Comparison of ENCODE assay signal across 10 cellular contexts in genomic region chr2:43559391-43560230, GRCh38. TPM values are rescaled to one million over a fixed set of nuclear protein-coding genes. Genes with fewer than 3 reads are reported as not detected.
DNase-seq lines count a peak whose midpoint lies in the region; ATAC-seq and TF ChIP-seq lines count a peak whose summit lies in the region.
"Had no signal": no experiment of that assay in that cellular context is flagged by ENCODE, and none has a peak within 500 bp of the region (broad histone marks: within the 10 kb centered on the region; RNA-seq: fewer than 3 reads in every experiment).

No MANE protein-coding gene starts in this region.

- no peak for ATAC-seq in GM23338
- ATAC-seq in HG03460 (IDR thresholded peaks at IDR 0.05; ENCODE audit: unreplicated experiment) = peak; percentile 78

- H3F3A ChIP-seq in GM23338 (replicated peaks; ENCODE audit: low read depth) (no peaks in the 10 kb centered on the region), SK-N-SH (replicated peaks; ENCODE audit: insufficient read depth) (no peaks in the 10 kb centered on the region)

- POLR2A ChIA-PET in SK-N-SH (lab: Yijun Ruan, JAX) = no interaction called here

- H3K27ac ChIP-seq in GM23338 (ENCODE audit: low read depth) = no peak overlapping the region
- no peak overlapping the region for H3K27ac ChIP-seq in trophoblast cell (ENCODE audit: low read depth, low read length)
- H3K27ac ChIP-seq in dorsolateral prefrontal cortex = no peak overlapping the region
- no peak overlapping the region for H3K27ac ChIP-seq in SK-N-SH (ENCODE audit: low read depth in 2 of 2, low read length in 1 of 2)
- H3K27ac ChIP-seq: cardiac muscle cell, tibial artery had no signal

- peak overlapping the region; percentile 65 for H3K9ac ChIP-seq in trophoblast cell (ENCODE audit: low read length)
- no peak overlapping the region for H3K9ac ChIP-seq in SK-N-SH

- H3K4me1 ChIP-seq in GM23338 (ENCODE audit: insufficient read depth) (0 out of 2 replicates have a peak, but pooled peaks cover 8% of the 10 kb centered on the region), trophoblast cell (ENCODE audit: control insufficient read depth in 1 of 2, insufficient read depth in 2 of 2, low read length in 2 of 2) (no peaks in the 10 kb centered on the region), SK-N-SH (ENCODE audit: control insufficient read depth in 1 of 2, insufficient read depth in 2 of 2, low read depth in 1 of 2, low read length in 1 of 2) (no peaks in the 10 kb centered on the region)
- H3K4me1 ChIP-seq: tibial artery had no signal

- H3K27me3 ChIP-seq in GM23338 (ENCODE audit: insufficient read depth) (no peaks in the 10 kb centered on the region), trophoblast cell (ENCODE audit: insufficient read depth, low read length) (no peaks in the 10 kb centered on the region), dorsolateral prefrontal cortex (no peaks in the 10 kb centered on the region), SK-N-SH (ENCODE audit: insufficient read depth) (no peaks in the 10 kb centered on the region)
- H3K27me3 ChIP-seq: cardiac muscle cell, tibial artery had no signal

- intact Hi-C loops in dorsolateral prefrontal cortex (cut with DNase I) = no loop called here

- H3K4me2 ChIP-seq in GM23338 (no peak overlapping the region), trophoblast cell (ENCODE audit: low read length) (no peak overlapping the region), SK-N-SH (no peak overlapping the region)

- peaks cover 56% of the 10 kb centered on the region for H3K4me1 Mint-ChIP-seq in activated T-cell treated with anti-CD3 and anti-CD28 coated beads, Interleukin-2, amount 50 U/mL, for 24 hours (ENCODE audit: low read depth)
- peaks cover 9% of the 10 kb centered on the region; the same call in 2 of the 3 replicates for H3K4me1 Mint-ChIP-seq in GM23338

- H3K79me1 ChIP-seq in trophoblast cell (ENCODE audit: low read length) = no peaks in the 10 kb centered on the region

- H3K9me3 ChIP-seq in trophoblast cell (ENCODE audit: insufficient read depth, low read depth, low read length) (no peaks in the 10 kb centered on the region), SK-N-SH (no peaks in the 10 kb centered on the region)
- H3K9me3 ChIP-seq: tibial artery had no signal

- no peak overlapping the region for H4K12ac ChIP-seq in trophoblast cell (ENCODE audit: low read depth, low read length)

- H3K36me3 Mint-ChIP-seq in activated T-cell treated with anti-CD3 and anti-CD28 coated beads, Interleukin-2, amount 50 U/mL, for 24 hours (ENCODE audit: low read depth) = peaks cover 90% of the 10 kb centered on the region
- H3K36me3 Mint-ChIP-seq in GM23338 (ENCODE audit: low read depth) = peaks cover 12% of the 10 kb centered on the region; the same call in 2 of the 3 replicates

- H3K23ac ChIP-seq in trophoblast cell (ENCODE audit: low read length) = no peak overlapping the region

- H3K27ac Mint-ChIP-seq in activated T-cell treated with anti-CD3 and anti-CD28 coated beads, Interleukin-2, amount 50 U/mL, for 24 hours = peak overlapping the region; percentile 92
- peak overlapping the region; percentile 53; the same call in 1 of the 2 replicates for H3K27ac Mint-ChIP-seq in GM23338

- H3K9me2 ChIP-seq in GM23338 (ENCODE audit: insufficient read depth) (no peaks in the 10 kb centered on the region), SK-N-SH (no peaks in the 10 kb centered on the region)

- H3K4me3 ChIP-seq in GM23338 (no peak overlapping the region), trophoblast cell (ENCODE audit: low read depth, low read length) (no peak overlapping the region), dorsolateral prefrontal cortex (no peak overlapping the region), SK-N-SH (ENCODE audit: low read depth in 2 of 2, low read length in 1 of 2) (no peak overlapping the region)
- H3K4me3 ChIP-seq: cardiac muscle cell, tibial artery had no signal

- no peak overlapping the region for H4K8ac ChIP-seq in trophoblast cell (ENCODE audit: low read depth, low read length)

- CTCF ChIA-PET in SK-N-SH (lab: Yijun Ruan, JAX) = interaction anchor here (0.7 to 2.7 kb wide), 11 partner anchors 10 to 732 kb away, joined by 3 to 21 read pairs (median 3); partner anchors contain the start of gene ZFP36L2

- TF ChIP-seq EP300 in SK-N-SH (IDR thresholded peaks at IDR 0.05; ENCODE audit: borderline replicate concordance in 1 of 2, low read depth in 1 of 2, low read length in 1 of 2) = no peak

- H2BK5ac ChIP-seq in trophoblast cell (ENCODE audit: low read depth, low read length, poor library complexity) = no peak overlapping the region

- TF ChIP-seq CTCF in GM23338 (conservative IDR thresholded peaks at IDR 0.05; ENCODE audit: low read depth in 2 of 2) = no peak
- TF ChIP-seq CTCF in dorsolateral prefrontal cortex (IDR thresholded peaks at IDR 0.05 in 54 of 56, conservative IDR thresholded peaks at IDR 0.05 in 2 of 56; ENCODE audit: low read depth in 1 of 56, partially characterized antibody in 56 of 56) = no peak
- no peak for TF ChIP-seq CTCF in SK-N-SH (IDR thresholded peaks at IDR 0.05)

- H3K36me3 ChIP-seq in GM23338 (ENCODE audit: insufficient read depth) (peaks cover 9% of the 10 kb centered on the region; the same call in 1 of the 2 replicates), trophoblast cell (ENCODE audit: control insufficient read depth in 1 of 2, insufficient read depth in 2 of 2, low read length in 2 of 2) (peaks cover 0 to 4% of the 10 kb centered on the region in 2 experiments), SK-N-SH (replicated peaks in 1 of 2; ENCODE audit: control insufficient read depth in 1 of 2, insufficient read depth in 2 of 2, low read length in 1 of 2) (peaks cover 76 to 91% of the 10 kb centered on the region in 2 experiments)
- H3K36me3 ChIP-seq: cardiac muscle cell had no signal

- H3K27me3 Mint-ChIP-seq in activated T-cell treated with anti-CD3 and anti-CD28 coated beads, Interleukin-2, amount 50 U/mL, for 24 hours = no peaks in the 10 kb centered on the region
- H3K27me3 Mint-ChIP-seq in GM23338 (ENCODE audit: insufficient read depth, low read depth, poor library complexity) = peaks cover 2% of the 10 kb centered on the region

- no peak overlapping the region for H2BK120ac ChIP-seq in trophoblast cell (ENCODE audit: insufficient read depth, low read length, poor library complexity)

- no peak for TF ChIP-seq RAD21 in SK-N-SH (IDR thresholded peaks at IDR 0.05; ENCODE audit: low read length)

- no peak overlapping the region for H3K18ac ChIP-seq in trophoblast cell (ENCODE audit: low read length)

- peak; percentile 49 for DNase-seq in activated T-cell treated with anti-CD3 and anti-CD28 coated beads, Interleukin-2, amount 50 U/mL, for 24 hours
- no peak for DNase-seq in activated T-cell treated with anti-CD3 and anti-CD28 coated beads, Interleukin-2, amount 50 U/mL, for 1 hour
- no peak for DNase-seq in GM23338 (ENCODE audit: low spot score)
- DNase-seq in trophoblast cell = no peak
- DNase-seq in dorsolateral prefrontal cortex = no peak
- no peak for DNase-seq in DMS79 (lab: John Stamatoyannopoulos, UW)
- no peak for DNase-seq in SK-N-SH
- DNase-seq: tibial artery had no signal

- WGBS in trophoblast cell (ENCODE audit: extremely low coverage, insufficient coverage, insufficient read length) = no CpG with 5 or more reads among the region's 4 CpGs
- 98% methylated on average over 4 of the region's 4 CpGs for WGBS in SK-N-SH (ENCODE audit: low lambda C conversion rate)

- H3K9me3 Mint-ChIP-seq in activated T-cell treated with anti-CD3 and anti-CD28 coated beads, Interleukin-2, amount 50 U/mL, for 24 hours = no peaks in the 10 kb centered on the region
- H3K9me3 Mint-ChIP-seq in GM23338 = no peaks in the 10 kb centered on the region

- H3K14ac ChIP-seq in trophoblast cell (ENCODE audit: low read length) = no peak overlapping the region

- no peak overlapping the region for H2BK12ac ChIP-seq in trophoblast cell (ENCODE audit: low read length)

- no peak overlapping the region for H2AFZ ChIP-seq in GM23338
- H2AFZ ChIP-seq in trophoblast cell (ENCODE audit: insufficient read depth, low read length, poor library complexity) = no peak overlapping the region
- H2AFZ ChIP-seq in SK-N-SH (ENCODE audit: low read depth) = no peak overlapping the region

- peak overlapping the region; percentile 1 for H3K4me3 Mint-ChIP-seq in activated T-cell treated with anti-CD3 and anti-CD28 coated beads, Interleukin-2, amount 50 U/mL, for 24 hours
- no peak overlapping the region for H3K4me3 Mint-ChIP-seq in GM23338

- H4K20me1 ChIP-seq in GM23338 (replicated peaks; ENCODE audit: insufficient read depth) (peaks cover 4% of the 10 kb centered on the region; the same call in 1 of the 2 replicates), SK-N-SH (ENCODE audit: insufficient read depth) (no peaks in the 10 kb centered on the region)

- H3K79me2 ChIP-seq in GM23338 (replicated peaks; ENCODE audit: insufficient read depth) = no peaks in the 10 kb centered on the region
- no peaks in the 10 kb centered on the region for H3K79me2 ChIP-seq in trophoblast cell (ENCODE audit: control insufficient read depth, insufficient read depth, low read length, poor library complexity)
- no peaks in the 10 kb centered on the region for H3K79me2 ChIP-seq in SK-N-SH (ENCODE audit: insufficient read depth)

- no peak overlapping the region for H4K91ac ChIP-seq in trophoblast cell (ENCODE audit: low read depth, low read length)

- H2AK5ac ChIP-seq in trophoblast cell (ENCODE audit: low read length) = no peak overlapping the region

- H3K4ac ChIP-seq in trophoblast cell (ENCODE audit: low read depth, low read length) = no peak overlapping the region

TF ChIP-seq in GM23338, 12 proteins besides CTCF, POLR2A, EP300 and RAD21 (continues in another document):
- no peak for TF ChIP-seq ZNF114 (CRISPR knock-in tag; IDR thresholded peaks at IDR 0.05)
- no peak for TF ChIP-seq STAT1 (IDR thresholded peaks at IDR 0.05; ENCODE audit: unreplicated experiment)
- no peak for TF ChIP-seq CREB1 (CRISPR knock-in tag; IDR thresholded peaks at IDR 0.05; ENCODE audit: low read depth)
- TF ChIP-seq EZH2 (IDR thresholded peaks at IDR 0.05; ENCODE audit: low read depth, unreplicated experiment) = no peak
- no peak for TF ChIP-seq POLR2AphosphoS5 (IDR thresholded peaks at IDR 0.05; ENCODE audit: low read depth)

TF ChIP-seq in SK-N-SH, 30 proteins besides CTCF, POLR2A, EP300 and RAD21 (continues in another document):
- TF ChIP-seq NFIC (IDR thresholded peaks at IDR 0.05; ENCODE audit: borderline replicate concordance) = no peak
- no peak for TF ChIP-seq TAF1 (IDR thresholded peaks at IDR 0.05; ENCODE audit: borderline replicate concordance, low read depth, low read length)

RNA-seq across cellular contexts. Expression of gene THADA, which starts 36.2 kb away (rescaled TPM):
- 26.2 and 30.7 TPM in 2 replicates for total RNA-seq in GM23338 (2014; rRNA removed; shearing (Covaris generic))
- 11.1 and 17.0 TPM in 2 replicates for polyA plus RNA-seq in GM23338 (2016; fragmentation: Nextera tagmentation; extraction: Ambion mirVana)
- polyA plus RNA-seq in trophoblast cell (2013) = 6.4 and 7.1 TPM in 2 replicates
- total RNA-seq in dorsolateral prefrontal cortex = 10 to 100 TPM; 15.6 to 41.4 (median 26.0) TPM
- polyA plus RNA-seq in SK-N-SH (2012; rRNA removed) = 17.1 and 25.6 TPM in 2 replicates
- polyA plus RNA-seq in SK-N-SH (2012; cell fraction: cytosol; rRNA removed) = 10.6 and 14.2 TPM in 2 replicates
- polyA plus RNA-seq in SK-N-SH (2012; cell fraction: nucleus; rRNA removed) = 55.8 and 67.5 TPM in 2 replicates
